Comparison of ENCODE assay signal across 23 cellular contexts in genomic region chr16:57109500-57110105, GRCh38.
"Had no signal": no experiment of that assay in that cellular context is flagged by ENCODE, and none has a peak within 500 bp of the region (broad histone marks: within the 10 kb centered on the region; RNA-seq: fewer than 3 reads in every experiment).

No MANE protein-coding gene starts in this region.

- H3K36me3 Mint-ChIP-seq: activated naive CD4-positive, alpha-beta T cell treated with anti-CD3 and anti-CD28 coated beads, Interleukin-2, amount 50 U/mL, for 24 hours had no signal

- FAIRE-seq: TTC549 had no signal

- H3K4me3 ChIP-seq: breast epithelium had no signal

- H3K9me3 Mint-ChIP-seq: activated CD8-positive, alpha-beta T cell treated with anti-CD3 and anti-CD28 coated beads for 36 hours; activated naive CD4-positive, alpha-beta T cell treated with anti-CD3 and anti-CD28 coated beads, Interleukin-2, amount 50 U/mL, for 24 hours; activated T-cell treated with anti-CD3 and anti-CD28 coated beads, Interleukin-2, amount 50 U/mL, for 72 hours; activated T-helper 2 cell treated with anti-CD3 and anti-CD28 coated beads, Interferon-gamma antibody, Interleukin-2, Interleukin-4, amounts not matched to agents 10 μg/mL and 5 μg/mL and 100 μg/mL, durations not matched to agents 14 hours and 24 hours and 36 hours had no signal

- ATAC-seq: activated CD4-positive, CD25-positive, alpha-beta regulatory T cell treated with anti-CD3 and anti-CD28 coated beads, Interleukin-2, amount 50 U/mL, for 24 hours; activated CD8-positive, alpha-beta T cell treated with anti-CD3 and anti-CD28 coated beads for 36 hours; activated T-cell treated with anti-CD3 and anti-CD28 coated beads, Interleukin-2, amount 50 U/mL, for 72 hours; T-helper 17 cell had no signal

- DNase-seq: activated CD4-positive, alpha-beta T cell treated with anti-CD3 and anti-CD28 coated beads for 4 hours; activated CD8-positive, alpha-beta memory T cell treated with anti-CD3 and anti-CD28 coated beads, Interleukin-2, amount 50 U/mL, for 4 hours; activated CD8-positive, alpha-beta T cell treated with anti-CD3 and anti-CD28 coated beads for 36 hours; activated T-cell treated with anti-CD3 and anti-CD28 coated beads, Interleukin-2, amount 50 U/mL, for 72 hours; aorta; caudate nucleus; NCI-H1092; NCI-H1417; NCI-H1930; NCI-H2171; NCI-H2227 treated with DMSO at 0.1 percent for 48 hours; NCI-H446 treated with DMSO at 0.1 percent for 48 hours; NCI-H524 treated with DMSO at 0.1 percent for 48 hours; NCI-H774; SIG-M5; T-helper 17 cell; T1000 had no signal

- H3K36me3 ChIP-seq: breast epithelium had no signal

- H3K27ac Mint-ChIP-seq: activated CD8-positive, alpha-beta T cell treated with anti-CD3 and anti-CD28 coated beads for 36 hours; activated naive CD4-positive, alpha-beta T cell treated with anti-CD3 and anti-CD28 coated beads, Interleukin-2, amount 50 U/mL, for 24 hours; activated T-cell treated with anti-CD3 and anti-CD28 coated beads, Interleukin-2, amount 50 U/mL, for 72 hours; activated T-helper 2 cell treated with anti-CD3 and anti-CD28 coated beads, Interferon-gamma antibody, Interleukin-2, Interleukin-4, amounts not matched to agents 10 μg/mL and 5 μg/mL and 100 μg/mL, durations not matched to agents 14 hours and 24 hours and 36 hours; T-helper 17 cell had no signal

- H3K27me3 ChIP-seq: breast epithelium had no signal

- H3K9me3 ChIP-seq: breast epithelium had no signal

- H3K27ac ChIP-seq: breast epithelium, VCaP had no signal

- H3K27me3 Mint-ChIP-seq: activated CD8-positive, alpha-beta T cell treated with anti-CD3 and anti-CD28 coated beads for 36 hours; activated naive CD4-positive, alpha-beta T cell treated with anti-CD3 and anti-CD28 coated beads, Interleukin-2, amount 50 U/mL, for 24 hours; T-helper 17 cell had no signal

- H3K4me3 Mint-ChIP-seq: activated CD8-positive, alpha-beta T cell treated with anti-CD3 and anti-CD28 coated beads for 36 hours; activated naive CD4-positive, alpha-beta T cell treated with anti-CD3 and anti-CD28 coated beads, Interleukin-2, amount 50 U/mL, for 24 hours; activated T-cell treated with anti-CD3 and anti-CD28 coated beads, Interleukin-2, amount 50 U/mL, for 72 hours; T-helper 17 cell had no signal

- H3K4me1 ChIP-seq: breast epithelium had no signal
